9 cellular contexts compared by ENCODE assay signal in genomic region chr6:44081753-44082152, GRCh38.
"Had no signal": no experiment of that assay in that cellular context is flagged by ENCODE, and none has a peak within 500 bp of the region (broad histone marks: within the 10 kb centered on the region; RNA-seq: fewer than 3 reads in every experiment).

No MANE protein-coding gene starts in this region.

- H3K27ac ChIP-seq: GM23248, KMS-11 had no signal

- H3K36me3 Mint-ChIP-seq: IgD-negative memory B cell had no signal

- H3K27ac Mint-ChIP-seq: H9, IgD-negative memory B cell had no signal

- FAIRE-seq: H54, HTR-8/SVneo had no signal

- H3K9ac ChIP-seq: GM23248, KMS-11 had no signal

- DNase-seq: GM23248, GOT3, H9, HCEC 1CT, KBM-7 had no signal

- H3K4me2 ChIP-seq: KMS-11 had no signal

- H2AFZ ChIP-seq: GM23248 had no signal

- H3K9me3 Mint-ChIP-seq: H9, IgD-negative memory B cell had no signal

- H3K4me3 ChIP-seq: GM23248 had no signal
